35 cellular contexts compared by ENCODE assay signal in the genomic region with DNA sequence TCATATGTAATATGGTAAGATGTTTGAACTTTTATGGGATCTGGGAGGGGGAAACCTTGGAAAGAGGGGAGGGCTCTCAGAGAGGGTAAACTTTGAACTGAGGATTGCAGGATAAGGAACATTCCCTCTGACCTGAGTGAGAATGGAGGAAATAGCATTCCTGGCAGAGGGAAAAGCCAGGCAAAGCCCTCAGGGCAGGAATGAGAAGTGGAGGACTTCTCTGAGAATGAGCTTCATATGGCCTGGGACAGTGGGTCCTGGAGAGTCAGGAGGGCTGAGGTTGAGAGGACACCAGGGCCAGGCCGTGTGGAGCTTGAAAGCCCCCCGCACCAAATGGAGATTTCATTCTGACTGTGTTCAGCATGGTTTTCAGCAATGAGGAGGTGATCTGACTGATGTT. TPM values are rescaled to one million over a fixed set of nuclear protein-coding genes. Genes with fewer than 3 reads are reported as not detected.
"Had no signal": no experiment of that assay in that cellular context is flagged by ENCODE, and none has a peak within 500 bp of the region (broad histone marks: within the 10 kb centered on the region; RNA-seq: fewer than 3 reads in every experiment).

No MANE protein-coding gene starts in this region.

- H3K27me3 ChIP-seq: pancreas, spleen, suprapubic skin, testis, tibial nerve, upper lobe of right lung, uterus had no signal

- H3K36me3 ChIP-seq: neutrophil, pancreas, spleen, suprapubic skin, tibial nerve, upper lobe of right lung, uterus had no signal

- H3K9me3 Mint-ChIP-seq: natural killer cell treated with Interleukin-12 subunit alpha and Interleukin-12 subunit beta and Interleukin-15 and Interleukin-18, amount 100 ng/mL, for 72 hours; stimulated activated naive CD8-positive, alpha-beta T cell treated with anti-CD3 and anti-CD28 coated beads, Interleukin-15, amount 100 ng/mL, for 72 hours had no signal

- ATAC-seq: naive thymus-derived CD8-positive, alpha-beta T cell; pancreas; psoas muscle; right cardiac atrium; sciatic nerve; stimulated activated memory B cell treated with anti-CD40 and anti-IgM and Interleukin-4, amounts not matched to agents 10 μg/mL and 1 μg/mL and 100 μg/mL, for 72 hours; stimulated activated naive CD8-positive, alpha-beta T cell treated with anti-CD3 and anti-CD28 coated beads, Interleukin-15, amount 100 ng/mL, for 72 hours; stimulated activated naive CD8-positive, alpha-beta T cell treated with anti-CD3 and anti-CD28 coated beads, Interleukin-15, Interleukin-2, amounts not matched to agents 100 U/mL and 50 U/mL, for 24 hours; upper lobe of right lung had no signal

- H3K27ac ChIP-seq: neutrophil, pancreas, psoas muscle, skin epidermis, spleen, suprapubic skin, testis, tibial nerve, upper lobe of right lung, uterus had no signal

- H3K4me3 Mint-ChIP-seq: naive B cell; naive thymus-derived CD8-positive, alpha-beta T cell; natural killer cell treated with Interleukin-12 subunit alpha and Interleukin-12 subunit beta and Interleukin-15 and Interleukin-18, amount 100 ng/mL, for 72 hours; nephron progenitor cell; neural crest cell; stimulated activated memory B cell treated with anti-CD40 and anti-IgM and Interleukin-4, amounts not matched to agents 10 μg/mL and 1 μg/mL and 100 μg/mL, for 72 hours; stimulated activated naive CD8-positive, alpha-beta T cell treated with anti-CD3 and anti-CD28 coated beads, Interleukin-15, amount 100 ng/mL, for 72 hours; type B pancreatic cell had no signal

- H3K27ac Mint-ChIP-seq: naive B cell; naive thymus-derived CD8-positive, alpha-beta T cell; natural killer cell treated with Interleukin-12 subunit alpha and Interleukin-12 subunit beta and Interleukin-15 and Interleukin-18, amount 100 ng/mL, for 72 hours; nephron progenitor cell; stimulated activated memory B cell treated with anti-CD40 and anti-IgM and Interleukin-4, amounts not matched to agents 10 μg/mL and 1 μg/mL and 100 μg/mL, for 72 hours; stimulated activated naive CD8-positive, alpha-beta T cell treated with anti-CD3 and anti-CD28 coated beads, Interleukin-15, amount 100 ng/mL, for 72 hours; type B pancreatic cell had no signal

- H3K4me2 ChIP-seq: smooth muscle cell had no signal

- H3K4me1 ChIP-seq: psoas muscle, spleen, suprapubic skin, testis, tibial nerve, upper lobe of right lung, uterus had no signal

- DNase-seq: naive B cell; naive thymus-derived CD8-positive, alpha-beta T cell; nephron progenitor cell; nucleus accumbens; pancreas; psoas muscle; right cardiac atrium; spleen; stimulated activated CD4-positive, alpha-beta T cell treated with anti-CD3 and anti-CD28 coated beads, Interleukin-12 subunit alpha, Interleukin-12 subunit beta, amount 100 ng/mL, for 4 hours; stimulated activated CD4-positive, alpha-beta T cell treated with anti-CD3 and anti-CD28 coated beads, Interleukin-1b, Interleukin-23, amount 100 ng/mL, for 48 hours; stimulated activated CD4-positive, alpha-beta T cell treated with anti-CD3 and anti-CD28 coated beads, Interleukin-4, amount 100 ng/mL, for 1 hour; stimulated activated CD4-positive, alpha-beta T cell treated with anti-CD3 and anti-CD28 coated beads, Interleukin-4, amount 100 ng/mL, for 4 hours; stimulated activated CD8-positive, alpha-beta memory T cell treated with anti-CD3 and anti-CD28 coated beads, Interleukin-4, amount 100 ng/mL, for 48 hours; stimulated activated naive CD4-positive, alpha-beta T cell; stimulated activated naive CD8-positive, alpha-beta T cell treated with anti-CD3 and anti-CD28 coated beads, Interleukin-15, amount 100 ng/mL, for 72 hours; stimulated activated naive CD8-positive, alpha-beta T cell treated with anti-CD3 and anti-CD28 coated beads, Interleukin-15, Interleukin-2, amounts not matched to agents 100 U/mL and 50 U/mL, for 24 hours; substantia nigra; testis; upper lobe of right lung; uterus had no signal

- H3K36me3 Mint-ChIP-seq: naive B cell; natural killer cell treated with Interleukin-12 subunit alpha and Interleukin-12 subunit beta and Interleukin-15 and Interleukin-18, amount 100 ng/mL, for 72 hours; type B pancreatic cell had no signal

- H3K4me1 Mint-ChIP-seq: naive B cell; naive thymus-derived CD8-positive, alpha-beta T cell; nephron progenitor cell; neural crest cell; stimulated activated memory B cell treated with anti-CD40 and anti-IgM and Interleukin-4, amounts not matched to agents 10 μg/mL and 1 μg/mL and 100 μg/mL, for 72 hours; stimulated activated naive CD8-positive, alpha-beta T cell treated with anti-CD3 and anti-CD28 coated beads, Interleukin-15, amount 100 ng/mL, for 72 hours had no signal

- H3K27me3 Mint-ChIP-seq: stimulated activated naive CD8-positive, alpha-beta T cell treated with anti-CD3 and anti-CD28 coated beads, Interleukin-15, amount 100 ng/mL, for 72 hours; type B pancreatic cell had no signal

- H3K4me3 ChIP-seq: pancreas, psoas muscle, skin epidermis, smooth muscle cell, spleen, suprapubic skin, testis, tibial nerve, upper lobe of right lung, uterus had no signal

RNA-seq across cellular contexts. Expression of a gene that starts 34.2 kb away (rescaled TPM):
- total RNA-seq: naive thymus-derived CD8-positive, alpha-beta T cell; natural killer cell treated with Interleukin-12 subunit alpha and Interleukin-12 subunit beta and Interleukin-15 and Interleukin-18, amount 100 ng/mL, for 72 hours; neural crest cell; omental fat pad; osteocyte; pancreas; posterior vena cava; psoas muscle; renal cortical epithelial cell; right cardiac atrium; sciatic nerve; smooth muscle cell; spleen; suprapubic skin; testis; tibial nerve; upper lobe of right lung; urinary bladder; uterus had no signal
- polyA plus RNA-seq: naive thymus-derived CD8-positive, alpha-beta T cell; pancreas; psoas muscle; right cardiac atrium; smooth muscle cell; spleen; urinary bladder had no signal
